24 cellular contexts compared by ENCODE assay signal in genomic region chr13:81318231-81319019, GRCh38.
"Had no signal": no experiment of that assay in that cellular context is flagged by ENCODE, and none has a peak within 500 bp of the region (broad histone marks: within the 10 kb centered on the region; RNA-seq: fewer than 3 reads in every experiment).

No MANE protein-coding gene starts in this region.

- H3K36me3 Mint-ChIP-seq: immature natural killer cell; natural killer cell; stimulated activated memory B cell treated with anti-CD40 and anti-IgM and Interleukin-4, amounts not matched to agents 10 μg/mL and 1 μg/mL and 100 μg/mL, for 72 hours; type B pancreatic cell had no signal

- H3K4me3 Mint-ChIP-seq: immature natural killer cell; natural killer cell; stimulated activated memory B cell treated with anti-CD40 and anti-IgM and Interleukin-4, amounts not matched to agents 10 μg/mL and 1 μg/mL and 100 μg/mL, for 72 hours; type B pancreatic cell had no signal

- H3K9me3 Mint-ChIP-seq: stimulated activated memory B cell treated with anti-CD40 and anti-IgM and Interleukin-4, amounts not matched to agents 10 μg/mL and 1 μg/mL and 100 μg/mL, for 72 hours; type B pancreatic cell had no signal

- H3K4me1 ChIP-seq: left ventricle myocardium inferior, lower lobe of right lung, psoas muscle, spleen, testis, tibial artery had no signal

- DNase-seq: dorsolateral prefrontal cortex; effector CD4-positive, alpha-beta T cell; hypothalamus; immature natural killer cell; islet precursor cell; kidney glomerular epithelial cell; left colon; left ventricle myocardium inferior; lower lobe of right lung; natural killer cell; occipital lobe; ovary; posterior cingulate gyrus; psoas muscle; right cardiac atrium; spleen; stimulated activated CD4-positive, alpha-beta T cell treated with anti-CD3 and anti-CD28 coated beads, Interleukin-4, amount 100 ng/mL, for 4 hours; stimulated activated naive CD8-positive, alpha-beta T cell treated with anti-CD3 and anti-CD28 coated beads, Interleukin-15, Interleukin-2, amounts not matched to agents 100 U/mL and 50 U/mL, for 24 hours; substantia nigra; testis; tibial artery had no signal

- H3K4me1 Mint-ChIP-seq: immature natural killer cell; natural killer cell; stimulated activated memory B cell treated with anti-CD40 and anti-IgM and Interleukin-4, amounts not matched to agents 10 μg/mL and 1 μg/mL and 100 μg/mL, for 72 hours had no signal

- H3K36me3 ChIP-seq: left ventricle myocardium inferior, lower lobe of right lung, ovary, spleen, tibial artery had no signal

- H3K9me3 ChIP-seq: left ventricle myocardium inferior, lower lobe of right lung, ovary, psoas muscle, testis, tibial artery had no signal

- H3K27ac Mint-ChIP-seq: immature natural killer cell; natural killer cell; stimulated activated memory B cell treated with anti-CD40 and anti-IgM and Interleukin-4, amounts not matched to agents 10 μg/mL and 1 μg/mL and 100 μg/mL, for 72 hours; type B pancreatic cell had no signal

- H3K27ac ChIP-seq: dorsolateral prefrontal cortex, left ventricle myocardium inferior, lower lobe of right lung, ovary, psoas muscle, skin epidermis, spleen, testis, tibial artery had no signal

- H3K4me3 ChIP-seq: dorsolateral prefrontal cortex, left ventricle myocardium inferior, lower lobe of right lung, ovary, psoas muscle, skin epidermis, spleen, testis, tibial artery had no signal

- H3K27me3 ChIP-seq: dorsolateral prefrontal cortex, ovary, spleen, testis, tibial artery had no signal

- H3K27me3 Mint-ChIP-seq: stimulated activated memory B cell treated with anti-CD40 and anti-IgM and Interleukin-4, amounts not matched to agents 10 μg/mL and 1 μg/mL and 100 μg/mL, for 72 hours; type B pancreatic cell had no signal

- ATAC-seq: left colon; lower lobe of right lung; natural killer cell; psoas muscle; right cardiac atrium; stimulated activated memory B cell treated with anti-CD40 and anti-IgM and Interleukin-4, amounts not matched to agents 10 μg/mL and 1 μg/mL and 100 μg/mL, for 72 hours; stimulated activated naive CD8-positive, alpha-beta T cell treated with anti-CD3 and anti-CD28 coated beads, Interleukin-15, Interleukin-2, amounts not matched to agents 100 U/mL and 50 U/mL, for 24 hours had no signal
